ENCODE assay signal across 17 cellular contexts in genomic region chr13:27632648-27633047, GRCh38.
"Had no signal": no experiment of that assay in that cellular context is flagged by ENCODE, and none has a peak within 500 bp of the region (broad histone marks: within the 10 kb centered on the region; RNA-seq: fewer than 3 reads in every experiment).

No MANE protein-coding gene starts in this region.

- H3K27me3 ChIP-seq: MG63, SJCRH30 had no signal

- H3K4me3 ChIP-seq: MG63, SJCRH30 had no signal

- DNase-seq: KBM-7, MG63, NCI-H1092, NCI-H1105 treated with DMSO at 0.1 percent for 48 hours, NCI-H1417 treated with DMSO at 0.1 percent for 48 hours, NCI-H146, NCI-H1694 treated with DMSO at 0.1 percent for 48 hours, NCI-H1930, NCI-H2081, NCI-H2107, NCI-H2227 treated with DMSO at 0.1 percent for 48 hours, NCI-H524, NCI-H526 treated with DMSO at 0.1 percent for 48 hours, NCI-H748 treated with DMSO at 0.1 percent for 48 hours, SHP77 treated with DMSO at 0.1 percent for 48 hours, SJCRH30 had no signal

- H3K9me3 ChIP-seq: MG63, SJCRH30 had no signal

- H3K27ac ChIP-seq: RWPE1, SJCRH30 had no signal
